In genomic region chr12:100899301-100899700, GRCh38 we compare ENCODE assay signal across 2 cellular contexts.
TF ChIP-seq lines count a peak whose summit lies in the region.

No MANE protein-coding gene starts in this region.

TF ChIP-seq in SK-N-SH, 30 proteins besides CTCF, POLR2A, EP300 and RAD21 (continued from another document):
- TF ChIP-seq, protein P1, sequence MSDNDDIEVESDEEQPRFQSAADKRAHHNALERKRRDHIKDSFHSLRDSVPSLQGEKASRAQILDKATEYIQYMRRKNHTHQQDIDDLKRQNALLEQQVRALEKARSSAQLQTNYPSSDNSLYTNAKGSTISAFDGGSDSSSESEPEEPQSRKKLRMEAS (IDR thresholded peaks at IDR 0.05; ENCODE audit: low read depth): no peak
- TF ChIP-seq, protein P2, sequence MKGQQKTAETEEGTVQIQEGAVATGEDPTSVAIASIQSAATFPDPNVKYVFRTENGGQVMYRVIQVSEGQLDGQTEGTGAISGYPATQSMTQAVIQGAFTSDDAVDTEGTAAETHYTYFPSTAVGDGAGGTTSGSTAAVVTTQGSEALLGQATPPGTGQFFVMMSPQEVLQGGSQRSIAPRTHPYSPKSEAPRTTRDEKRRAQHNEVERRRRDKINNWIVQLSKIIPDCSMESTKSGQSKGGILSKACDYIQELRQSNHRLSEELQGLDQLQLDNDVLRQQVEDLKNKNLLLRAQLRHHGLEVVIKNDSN (IDR thresholded peaks at IDR 0.05; ENCODE audit: borderline replicate concordance, low read depth): no peak
- no peak for TF ChIP-seq USF2 (IDR thresholded peaks at IDR 0.05; ENCODE audit: borderline replicate concordance, low read depth, low read length)
- TF ChIP-seq SMC3 (IDR thresholded peaks at IDR 0.05; ENCODE audit: low read depth, low read length): no peak
- no peak for TF ChIP-seq ELF1 (IDR thresholded peaks at IDR 0.05)
- no peak for TF ChIP-seq CHD2 (IDR thresholded peaks at IDR 0.05; ENCODE audit: low read length, partially characterized antibody)
TF ChIP-seq in SK-N-SH: peak in this region for 0.

TF ChIP-seq in GM23338, 12 proteins besides CTCF, POLR2A, EP300 and RAD21 (continued from another document):
- no peak for TF ChIP-seq ZNF462 (CRISPR knock-in tag; IDR thresholded peaks at IDR 0.05)
- TF ChIP-seq JUNB (IDR thresholded peaks at IDR 0.05; ENCODE audit: unreplicated experiment): no peak
- no peak for TF ChIP-seq ZNF331 (CRISPR knock-in tag; IDR thresholded peaks at IDR 0.05; ENCODE audit: low read depth)
- TF ChIP-seq CREB1 (CRISPR knock-in tag; IDR thresholded peaks at IDR 0.05; ENCODE audit: low read depth): no peak
- no peak for TF ChIP-seq ZNF114 (CRISPR knock-in tag; IDR thresholded peaks at IDR 0.05)
- TF ChIP-seq NANOG (IDR thresholded peaks at IDR 0.05; ENCODE audit: borderline replicate concordance): no peak
